24 cellular contexts compared by ENCODE assay signal in genomic region chr3:9553949-9554513, GRCh38. TPM values are rescaled to one million over a fixed set of nuclear protein-coding genes. Genes with fewer than 3 reads are reported as not detected.
DNase-seq lines count a peak whose midpoint lies in the region; ATAC-seq and TF ChIP-seq lines count a peak whose summit lies in the region.
"Had no signal": no experiment of that assay in that cellular context is flagged by ENCODE, and none has a peak within 500 bp of the region (broad histone marks: within the 10 kb centered on the region; RNA-seq: fewer than 3 reads in every experiment).

No MANE protein-coding gene starts in this region.

- no peaks in the 10 kb centered on the region for H3K79me1 ChIP-seq in mesendoderm (ENCODE audit: low read length)

- H3K4me1 ChIP-seq in HUES48 (ENCODE audit: control insufficient read depth, insufficient read depth, low read length) (peaks cover 23% of the 10 kb centered on the region), mesendoderm (ENCODE audit: control insufficient read depth, low read depth, low read length) (no peaks in the 10 kb centered on the region), gastroesophageal sphincter (peaks cover 0 to 9% (median 0%) of the 10 kb centered on the region in 3 donors)
- H3K4me1 ChIP-seq: adrenal gland, HAP-1, left ventricle myocardium inferior had no signal

- H2BK5ac ChIP-seq in mesendoderm (ENCODE audit: low read length): no peak overlapping the region

- 0 out of 2 replicates have a peak overlapping the region, but pooled peaks have one; percentile 26 for H3K9ac ChIP-seq in HUES48 (ENCODE audit: low read depth, low read length)
- no peak overlapping the region for H3K9ac ChIP-seq in mesendoderm (ENCODE audit: low read length)

- H4K8ac ChIP-seq in mesendoderm (ENCODE audit: low read depth, low read length): no peak overlapping the region

- TF ChIP-seq EP300 in gastroesophageal sphincter (IDR thresholded peaks at IDR 0.05): no peak

- no CpG with 5 or more reads among the region's 12 CpGs for WGBS in mesendoderm (ENCODE audit: extremely low coverage, insufficient coverage, low lambda C conversion rate)
- WGBS in gastroesophageal sphincter (ENCODE audit: low coverage in 1 of 2), 2 donors: 43% methylated on average over 5 of the region's 12 CpGs; no CpG with 5 or more reads in 1 of the 2 donors

- H3K79me2 ChIP-seq in mesendoderm (ENCODE audit: control insufficient read depth, insufficient read depth, low read length): no peaks in the 10 kb centered on the region

- no peak overlapping the region for H3K27ac ChIP-seq in HUES48 (ENCODE audit: low read depth, low read length)
- H3K27ac ChIP-seq in mesendoderm (ENCODE audit: low read depth, low read length): no peak overlapping the region
- H3K27ac ChIP-seq in gastroesophageal sphincter: no peak overlapping the region
- H3K27ac ChIP-seq: adrenal gland, left ventricle myocardium inferior had no signal

- no peak overlapping the region for H3K23ac ChIP-seq in mesendoderm (ENCODE audit: low read length)

- no peak overlapping the region for H2BK120ac ChIP-seq in mesendoderm (ENCODE audit: low read depth, low read length)

- H3K56ac ChIP-seq in mesendoderm (ENCODE audit: low read length): peak overlapping the region; percentile 10

- H3K27me3 ChIP-seq in HUES48 (ENCODE audit: control insufficient read depth, insufficient read depth, low read length) (no peaks in the 10 kb centered on the region), mesendoderm (ENCODE audit: insufficient read depth, low read length, poor library complexity) (peaks cover 2% of the 10 kb centered on the region), gastroesophageal sphincter (peaks cover 68% of the 10 kb centered on the region)

- H4K5ac ChIP-seq in mesendoderm (ENCODE audit: low read length): no peak overlapping the region

- H3K9me3 ChIP-seq in HUES48 (ENCODE audit: control insufficient read depth, insufficient read depth, low read length) (no peaks in the 10 kb centered on the region), gastroesophageal sphincter (no peaks in the 10 kb centered on the region)
- H3K9me3 ChIP-seq: adrenal gland, HAP-1, left ventricle myocardium inferior had no signal

- no peak overlapping the region for H2AK5ac ChIP-seq in mesendoderm (ENCODE audit: low read length)

- no peak overlapping the region for H2BK15ac ChIP-seq in mesendoderm (replicated peaks; ENCODE audit: low read depth)

- peak overlapping the region; percentile 52 for H3K4me2 ChIP-seq in mesendoderm (ENCODE audit: low read length)

- no peaks in the 10 kb centered on the region for H3K36me3 ChIP-seq in HUES48 (ENCODE audit: control insufficient read depth, insufficient read depth, low read length)
- H3K36me3 ChIP-seq in mesendoderm (ENCODE audit: control insufficient read depth, insufficient read depth, low read length): no peaks in the 10 kb centered on the region
- H3K36me3 ChIP-seq in gastroesophageal sphincter: no peaks in the 10 kb centered on the region
- H3K36me3 ChIP-seq: adrenal gland, HAP-1, left ventricle myocardium inferior had no signal

- DNase-seq in D341Med (ENCODE audit: low spot score): peak; percentile 34
- DNase-seq in ecto neural progenitor cell (ENCODE audit: low spot score): peak; percentile 46
- peak; percentile 9 for DNase-seq in mesendoderm
- no peak for DNase-seq in NCI-H146 treated with DMSO at 0.1 percent for 48 hours (lab: John Stamatoyannopoulos, UW; ENCODE audit: unreplicated experiment)
- DNase-seq: activated CD8-positive, alpha-beta T cell treated with anti-CD3 and anti-CD28 coated beads for 36 hours; activated effector memory CD4-positive, alpha-beta T cell treated with anti-CD3 and anti-CD28 coated beads, Interleukin-2, amount 50 U/mL, for 16 hours; activated T-cell treated with anti-CD3 and anti-CD28 coated beads for 4 hours; adrenal gland; left ventricle myocardium inferior; midbrain; natural killer cell; NCI-H1092; NCI-H524 treated with DMSO at 0.1 percent for 48 hours; T1000 had no signal

- ATAC-seq in HG03135 (IDR thresholded peaks at IDR 0.05; ENCODE audit: unreplicated experiment) (no peak), GM18870 (IDR thresholded peaks at IDR 0.05; ENCODE audit: unreplicated experiment) (no peak), gastroesophageal sphincter (no peak)
- ATAC-seq: natural killer cell had no signal

- no peak overlapping the region for H3K4ac ChIP-seq in mesendoderm (ENCODE audit: low read depth, low read length)

- H3K4me3 ChIP-seq in HUES48 (ENCODE audit: low read depth, low read length) (peak overlapping the region; percentile 71), mesendoderm (ENCODE audit: low read length) (no peak overlapping the region), gastroesophageal sphincter (no peak overlapping the region)
- H3K4me3 ChIP-seq: adrenal gland, HAP-1, left ventricle myocardium inferior had no signal

- no peak for TF ChIP-seq CTCF in gastroesophageal sphincter (IDR thresholded peaks at IDR 0.05)

- no peak overlapping the region for H3K18ac ChIP-seq in mesendoderm (ENCODE audit: low read length)

- no peak for TF ChIP-seq POLR2A in gastroesophageal sphincter (IDR thresholded peaks at IDR 0.05)

RNA-seq across cellular contexts. Expression of gene LHFPL4, which starts 0.4 kb away (rescaled TPM):
- 1.3 TPM for polyA plus RNA-seq in mesendoderm (2013, experiment 1 of 2)
- polyA plus RNA-seq in mesendoderm (2013, experiment 2 of 2): 1.4 TPM
- total RNA-seq in gastroesophageal sphincter: under 1 TPM in 2 of 4 donors, not detected in 2; 0.04 to 0.13 TPM
- total RNA-seq: activated CD8-positive, alpha-beta T cell treated with anti-CD3 and anti-CD28 coated beads for 36 hours; glomerular endothelial cell; HT1080; left ventricle myocardium inferior; natural killer cell; subcutaneous adipose tissue; ureter had no signal
- polyA plus RNA-seq: CD14-positive monocyte had no signal
